Comparison of ENCODE assay signal across 8 cellular contexts in genomic region chr5:610744-611730, GRCh38. TPM values are rescaled to one million over a fixed set of nuclear protein-coding genes. Genes with fewer than 3 reads are reported as not detected.
DNase-seq lines count a peak whose midpoint lies in the region; ATAC-seq and TF ChIP-seq lines count a peak whose summit lies in the region.

No MANE protein-coding gene starts in this region.

- H3K9me3 ChIP-seq in BLaER1 treated with 17β-estradiol and CSF1 and Interleukin-3, amounts not matched to agents 10 nM and 100 nM (replicated peaks in 1 of 11), result peaks cover 0 to 16% (median 14%) of the 10 kb centered on the region in 11 experiments; a peak in 18 of 22 replicates
- no peaks in the 10 kb centered on the region; the same call in 1 of the 2 replicates for H3K9me3 ChIP-seq in Karpas-422 (ENCODE audit: low read length)
- H3K9me3 ChIP-seq in ectodermal cell (ENCODE audit: control insufficient read depth, low read length), result no peaks in the 10 kb centered on the region
- H3K9me3 ChIP-seq in neural progenitor cell (ENCODE audit: low read depth), result no peaks in the 10 kb centered on the region

- H3K4me3 ChIP-seq in BLaER1 treated with 17β-estradiol and CSF1 and Interleukin-3, amounts not matched to agents 10 nM and 100 nM, result peak overlapping the region; percentile 76 to 90 (median 84)
- H3K4me3 ChIP-seq in Karpas-422 (ENCODE audit: low read length) (peak overlapping the region; percentile 95), ectodermal cell (ENCODE audit: insufficient read depth, low read depth, low read length) (peak overlapping the region; percentile 69), neural progenitor cell (peak overlapping the region; percentile 89)

- peaks cover 10% of the 10 kb centered on the region for H3K9me3 Mint-ChIP-seq in neural progenitor cell

- H2AFZ ChIP-seq in Karpas-422 (ENCODE audit: low read length), result peak overlapping the region; percentile 74; the same call in 1 of the 2 replicates
- H2AFZ ChIP-seq in neural progenitor cell (replicated peaks), result peak overlapping the region; percentile 88

- WGBS in ectodermal cell, 2 experiments, result 53 to 59% methylated on average over 11 of the region's 11 CpGs

- H4K20me1 ChIP-seq in BLaER1 treated with 17β-estradiol and CSF1 and Interleukin-3, amounts not matched to agents 10 nM and 100 nM, result peaks cover 0 to 47% (median 6%) of the 10 kb centered on the region in 11 experiments; a peak in 11 of 22 replicates
- H4K20me1 ChIP-seq in Karpas-422 (ENCODE audit: insufficient read depth, low read depth, low read length), result no peaks in the 10 kb centered on the region
- H4K20me1 ChIP-seq in neural progenitor cell (ENCODE audit: low read depth), result peaks cover 22% of the 10 kb centered on the region

- H3K9me2 ChIP-seq in Karpas-422 (replicated peaks; ENCODE audit: insufficient read depth, low read length), result no peaks in the 10 kb centered on the region

- H3K27me3 Mint-ChIP-seq in neural progenitor cell (ENCODE audit: insufficient read depth, low read depth), result peaks cover 8% of the 10 kb centered on the region

- peaks cover 29 to 76% (median 65%) of the 10 kb centered on the region in 10 experiments for H3K4me1 ChIP-seq in BLaER1 treated with 17β-estradiol and CSF1 and Interleukin-3, amounts not matched to agents 10 nM and 100 nM
- H3K4me1 ChIP-seq in Karpas-422 (ENCODE audit: low read length), result peaks cover 22% of the 10 kb centered on the region
- H3K4me1 ChIP-seq in ectodermal cell (ENCODE audit: control insufficient read depth, insufficient read depth, low read length), result peaks cover 8% of the 10 kb centered on the region
- peaks cover 4% of the 10 kb centered on the region for H3K4me1 ChIP-seq in neural progenitor cell

- peak overlapping the region; percentile 86 for H3K4me3 Mint-ChIP-seq in neural progenitor cell

- H3K27ac Mint-ChIP-seq in neural progenitor cell, result no peak overlapping the region

- H3F3A ChIP-seq in neural progenitor cell (ENCODE audit: low read depth), result no peaks in the 10 kb centered on the region

- peaks cover 0 to 18% (median 9%) of the 10 kb centered on the region in 11 experiments; a peak in 10 of 22 replicates for H3K36me3 ChIP-seq in BLaER1 treated with 17β-estradiol and CSF1 and Interleukin-3, amounts not matched to agents 10 nM and 100 nM
- H3K36me3 ChIP-seq in Karpas-422 (ENCODE audit: insufficient read depth, low read length) (peaks cover 14% of the 10 kb centered on the region), ectodermal cell (ENCODE audit: control insufficient read depth, insufficient read depth, low read length) (no peaks in the 10 kb centered on the region), neural progenitor cell (no peaks in the 10 kb centered on the region)

- H3K79me2 ChIP-seq in Karpas-422 (ENCODE audit: low read length) (peaks cover 37% of the 10 kb centered on the region), neural progenitor cell (ENCODE audit: low read depth) (peaks cover 37% of the 10 kb centered on the region)

- H3K9ac ChIP-seq in BLaER1 treated with 17β-estradiol and CSF1 and Interleukin-3, amounts not matched to agents 10 nM and 100 nM, result peak overlapping the region in 9 of 11 experiments; percentile 76 to 87 (median 82); a peak in 15 of 22 replicates
- peak overlapping the region; percentile 66 for H3K9ac ChIP-seq in Karpas-422 (ENCODE audit: low read length)
- no peak overlapping the region for H3K9ac ChIP-seq in neural progenitor cell

- no peak overlapping the region; a peak in 2 of 22 replicates for H3K27ac ChIP-seq in BLaER1 treated with 17β-estradiol and CSF1 and Interleukin-3, amounts not matched to agents 10 nM and 100 nM
- no peak overlapping the region for H3K27ac ChIP-seq in Karpas-422 (ENCODE audit: low read length)
- no peak overlapping the region for H3K27ac ChIP-seq in ectodermal cell (ENCODE audit: insufficient read depth, low read depth, low read length, poor library complexity, severe bottlenecking)
- no peak overlapping the region for H3K27ac ChIP-seq in neural progenitor cell

- H3K36me3 Mint-ChIP-seq in neural progenitor cell, result peaks cover 21% of the 10 kb centered on the region

- peak overlapping the region; percentile 61 to 85 (median 76) for H3K4me2 ChIP-seq in BLaER1 treated with 17β-estradiol and CSF1 and Interleukin-3, amounts not matched to agents 10 nM and 100 nM
- H3K4me2 ChIP-seq in Karpas-422 (ENCODE audit: low read depth, low read length, poor library complexity, severe bottlenecking) (peak overlapping the region; percentile 69), neural progenitor cell (peak overlapping the region; percentile 89)

- no peak for TF ChIP-seq CTCF in neural progenitor cell (IDR thresholded peaks at IDR 0.05)

- no peak for ATAC-seq in GM18873 (IDR thresholded peaks at IDR 0.05; ENCODE audit: low FRiP score, unreplicated experiment)

- peaks cover 0 to 33% (median 0%) of the 10 kb centered on the region in 11 experiments; a peak in 4 of 22 replicates for H3K27me3 ChIP-seq in BLaER1 treated with 17β-estradiol and CSF1 and Interleukin-3, amounts not matched to agents 10 nM and 100 nM
- H3K27me3 ChIP-seq in Karpas-422 (ENCODE audit: low read length) (no peaks in the 10 kb centered on the region), ectodermal cell (ENCODE audit: control insufficient read depth, insufficient read depth, low read length, poor library complexity, severe bottlenecking) (no peaks in the 10 kb centered on the region), neural progenitor cell (no peaks in the 10 kb centered on the region)

- DNase-seq in Karpas-422 (no peak), neural progenitor cell (ENCODE audit: low spot score) (no peak), iPS-NIHi7 (ENCODE audit: extremely low spot score) (no peak), DMS79 treated with DMSO at 0.1 percent for 48 hours (lab: John Stamatoyannopoulos, UW) (no peak)
- DNase-seq in activated effector memory CD4-positive, alpha-beta T cell treated with anti-CD3 and anti-CD28 coated beads, Interleukin-2, amount 50 U/mL, for 16 hours, result no peak

- peaks cover 16% of the 10 kb centered on the region for H3K4me1 Mint-ChIP-seq in neural progenitor cell

RNA-seq across cellular contexts. Expression of gene CEP72, which starts 1.1 kb away (rescaled TPM):
- total RNA-seq in Karpas-422 (2014; rRNA removed; shearing (Covaris generic); ENCODE audit: low replicate concordance), result 14.6 and 22.8 TPM in 2 replicates
- 18.2 TPM for polyA plus RNA-seq in ectodermal cell (2013, experiment 1 of 4)
- polyA plus RNA-seq in ectodermal cell (2013, experiment 2 of 4), result 19.2 TPM
- 17.2 TPM for polyA plus RNA-seq in ectodermal cell (2013, experiment 3 of 4)
- polyA plus RNA-seq in ectodermal cell (2013, experiment 4 of 4), result 15.8 TPM
- 17.2 and 21.5 TPM in 2 replicates for total RNA-seq in neural progenitor cell (ENCODE audit: low replicate concordance)
